Comparison of ENCODE assay signal across 24 cellular contexts in genomic region chr22:38638734-38639133, GRCh38. TPM values are rescaled to one million over a fixed set of nuclear protein-coding genes. Genes with fewer than 3 reads are reported as not detected.
DNase-seq lines count a peak whose midpoint lies in the region; ATAC-seq, FAIRE-seq and TF ChIP-seq lines count a peak whose summit lies in the region.
"Had no signal": no experiment of that assay in that cellular context is flagged by ENCODE, and none has a peak within 500 bp of the region (broad histone marks: within the 10 kb centered on the region; RNA-seq: fewer than 3 reads in every experiment).

No MANE protein-coding gene starts in this region.

- POLR2A ChIA-PET in K562 (lab: Yijun Ruan, JAX), result no interaction called here
- POLR2A ChIA-PET in activated CD4-positive, alpha-beta T cell treated with anti-CD3 and anti-CD28 coated beads for 36 hours (lab: Charles Lee), result no interaction called here

- DNase-seq in cardiac muscle cell (ENCODE audit: low read depth in 1 of 2, low spot score in 1 of 2) (peak; percentile 30 to 52), right cardiac atrium (no peak), K562 (ENCODE audit: extremely low read depth in 1 of 4, low spot score in 3 of 4) (peak; percentile 20 to 65 (median 36)), myocyte (ENCODE audit: low read depth) (peak; percentile 40), NCI-H2171 (lab: John Stamatoyannopoulos, UW) (no peak), osteocyte (ENCODE audit: extremely low spot score, unreplicated experiment) (no peak)
- no peak for DNase-seq in activated CD4-positive, alpha-beta T cell treated with anti-CD3 and anti-CD28 coated beads for 36 hours
- DNase-seq in activated T-helper 1 cell treated with anti-CD3 and anti-CD28 coated beads, Interleukin-12 subunit alpha, Interleukin-12 subunit beta, Interleukin-2, Interleukin-4 antibody, amounts not matched to agents 30 ng/mL and 10 ng/mL and 1 ng/mL, durations not matched to agents 14 hours and 24 hours and 36 hours (ENCODE audit: low spot score), result no peak
- DNase-seq: CD8-positive, alpha-beta memory T cell; DND-41; NCI-H1436; NCI-H2029; NCI-H2171 treated with DMSO at 0.1 percent for 48 hours; NCI-H446 treated with DMSO at 0.1 percent for 48 hours; NCI-H748 treated with DMSO at 0.1 percent for 48 hours; Peyer's patch; Right ventricle myocardium superior had no signal

- TF ChIP-seq CTCF in cardiac muscle cell (IDR thresholded peaks at IDR 0.05; ENCODE audit: low read depth, low read length) (no peak), K562 (IDR thresholded peaks at IDR 0.05 in 2 of 3, conservative IDR thresholded peaks at IDR 0.05 in 1 of 3; ENCODE audit: insufficient read depth in 2 of 3, low read depth in 1 of 3, low read length in 3 of 3) (no peak), osteocyte (IDR thresholded peaks at IDR 0.05) (no peak)

- H3K9me1 ChIP-seq in K562 (ENCODE audit: control insufficient read depth, insufficient read depth, low read length), result no peaks in the 10 kb centered on the region

- H3K36me3 ChIP-seq in cardiac muscle cell (no peaks in the 10 kb centered on the region), K562 (ENCODE audit: control insufficient read depth, insufficient read depth, low read length) (no peaks in the 10 kb centered on the region)
- H3K36me3 ChIP-seq: Peyer's patch had no signal

- CTCF ChIA-PET in K562 (lab: Yijun Ruan, JAX; ENCODE audit: low intra/inter-chr PET ratio), result interaction anchor here (0.6 kb wide), 1 partner anchor 494 kb away, joined by 3 read pairs; no protein-coding TSS in a partner anchor
- CTCF ChIA-PET in activated CD4-positive, alpha-beta T cell treated with anti-CD3 and anti-CD28 coated beads for 36 hours (lab: Charles Lee), result no interaction called here

- H3K4me3 Mint-ChIP-seq in activated CD4-positive, alpha-beta T cell treated with anti-CD3 and anti-CD28 coated beads for 36 hours, result no peak overlapping the region
- no peak overlapping the region for H3K4me3 Mint-ChIP-seq in osteocyte (ENCODE audit: unreplicated experiment)
- H3K4me3 Mint-ChIP-seq in activated T-helper 1 cell treated with anti-CD3 and anti-CD28 coated beads, Interleukin-12 subunit alpha, Interleukin-12 subunit beta, Interleukin-2, Interleukin-4 antibody, amounts not matched to agents 30 ng/mL and 10 ng/mL and 1 ng/mL, durations not matched to agents 14 hours and 24 hours and 36 hours, result no peak overlapping the region
- H3K4me3 Mint-ChIP-seq: CD8-positive, alpha-beta memory T cell; GM23338 had no signal

- no peak overlapping the region for H3K27ac Mint-ChIP-seq in activated CD4-positive, alpha-beta T cell treated with anti-CD3 and anti-CD28 coated beads for 36 hours
- no peak overlapping the region for H3K27ac Mint-ChIP-seq in osteocyte (ENCODE audit: unreplicated experiment)
- H3K27ac Mint-ChIP-seq in activated T-helper 1 cell treated with anti-CD3 and anti-CD28 coated beads, Interleukin-12 subunit alpha, Interleukin-12 subunit beta, Interleukin-2, Interleukin-4 antibody, amounts not matched to agents 30 ng/mL and 10 ng/mL and 1 ng/mL, durations not matched to agents 14 hours and 24 hours and 36 hours, result no peak overlapping the region
- H3K27ac Mint-ChIP-seq: GM23338 had no signal

- in situ Hi-C loops in K562 (cut with MboI), result no loop called here

- 59% methylated on average over 4 of the region's 4 CpGs for WGBS in right cardiac atrium
- 4% methylated on average over 4 of the region's 4 CpGs for WGBS in K562 (ENCODE audit: insufficient coverage, low coverage, missing lambda C conversion rate)

- TF ChIP-seq POLR2A in K562 (conservative IDR thresholded peaks at IDR 0.05), result no peak

- no peaks in the 10 kb centered on the region for H3K9me3 ChIP-seq in cardiac muscle cell (ENCODE audit: low read depth)
- no peaks in the 10 kb centered on the region for H3K9me3 ChIP-seq in right cardiac atrium (ENCODE audit: control insufficient read depth, low read length)
- no peaks in the 10 kb centered on the region for H3K9me3 ChIP-seq in K562 (replicated peaks; ENCODE audit: control insufficient read depth, insufficient read depth, low read depth, low read length)
- H3K9me3 ChIP-seq: BLaER1, Peyer's patch had no signal

- H3K27me3 Mint-ChIP-seq in activated CD4-positive, alpha-beta T cell treated with anti-CD3 and anti-CD28 coated beads for 36 hours, result peaks cover 2% of the 10 kb centered on the region
- no peaks in the 10 kb centered on the region for H3K27me3 Mint-ChIP-seq in osteocyte (ENCODE audit: unreplicated experiment)
- peaks cover 5% of the 10 kb centered on the region for H3K27me3 Mint-ChIP-seq in activated T-helper 1 cell treated with anti-CD3 and anti-CD28 coated beads, Interleukin-12 subunit alpha, Interleukin-12 subunit beta, Interleukin-2, Interleukin-4 antibody, amounts not matched to agents 30 ng/mL and 10 ng/mL and 1 ng/mL, durations not matched to agents 14 hours and 24 hours and 36 hours (ENCODE audit: insufficient read depth)

- ATAC-seq in right cardiac atrium (no peak), K562 (peak; percentile 86)
- no peak for ATAC-seq in activated CD4-positive, alpha-beta T cell treated with anti-CD3 and anti-CD28 coated beads for 36 hours
- ATAC-seq: GM23338, HCT116 had no signal

- no peak overlapping the region for H2AFZ ChIP-seq in K562 (ENCODE audit: low read depth, low read length)
- H2AFZ ChIP-seq: GM23338 had no signal

- no peak overlapping the region for H3K4me3 ChIP-seq in cardiac muscle cell
- H3K4me3 ChIP-seq in right cardiac atrium (ENCODE audit: low read length), result no peak overlapping the region
- no peak overlapping the region for H3K4me3 ChIP-seq in K562
- H3K4me3 ChIP-seq: BLaER1, GM23338, Peyer's patch had no signal

- no peak overlapping the region for H3K9ac ChIP-seq in K562 (ENCODE audit: insufficient read depth in 1 of 2, low read depth in 2 of 2, low read length in 2 of 2)
- H3K9ac ChIP-seq: BLaER1 had no signal

- no peaks in the 10 kb centered on the region for H3K36me3 Mint-ChIP-seq in activated CD4-positive, alpha-beta T cell treated with anti-CD3 and anti-CD28 coated beads for 36 hours (ENCODE audit: low read depth)
- H3K36me3 Mint-ChIP-seq in osteocyte (ENCODE audit: unreplicated experiment), result peaks cover 11% of the 10 kb centered on the region
- H3K36me3 Mint-ChIP-seq in activated T-helper 1 cell treated with anti-CD3 and anti-CD28 coated beads, Interleukin-12 subunit alpha, Interleukin-12 subunit beta, Interleukin-2, Interleukin-4 antibody, amounts not matched to agents 30 ng/mL and 10 ng/mL and 1 ng/mL, durations not matched to agents 14 hours and 24 hours and 36 hours (ENCODE audit: low read depth), result no peaks in the 10 kb centered on the region
- H3K36me3 Mint-ChIP-seq: CD8-positive, alpha-beta memory T cell had no signal

- no peaks in the 10 kb centered on the region for H3K4me1 Mint-ChIP-seq in activated CD4-positive, alpha-beta T cell treated with anti-CD3 and anti-CD28 coated beads for 36 hours
- H3K4me1 Mint-ChIP-seq in osteocyte (ENCODE audit: unreplicated experiment), result no peaks in the 10 kb centered on the region
- H3K4me1 Mint-ChIP-seq in activated T-helper 1 cell treated with anti-CD3 and anti-CD28 coated beads, Interleukin-12 subunit alpha, Interleukin-12 subunit beta, Interleukin-2, Interleukin-4 antibody, amounts not matched to agents 30 ng/mL and 10 ng/mL and 1 ng/mL, durations not matched to agents 14 hours and 24 hours and 36 hours (ENCODE audit: low read depth), result no peaks in the 10 kb centered on the region
- H3K4me1 Mint-ChIP-seq: CD8-positive, alpha-beta memory T cell; GM23338 had no signal

- no TSS peak for BruUV-seq in K562 (replicated peaks; lab: Mats Ljungman, UMichigan)

- FAIRE-seq in K562 (lab: Jason Lieb, UNC), result peak; percentile 83
- FAIRE-seq: A204.1, G401.6, HTR-8/SVneo had no signal

- no peak for TF ChIP-seq EP300 in K562 (IDR thresholded peaks at IDR 0.05; ENCODE audit: low read length)

- no peaks in the 10 kb centered on the region for H3K79me2 ChIP-seq in K562 (ENCODE audit: control insufficient read depth, insufficient read depth, low read length)

- no peaks in the 10 kb centered on the region for H3K27me3 ChIP-seq in cardiac muscle cell
- no peaks in the 10 kb centered on the region for H3K27me3 ChIP-seq in right cardiac atrium (ENCODE audit: control insufficient read depth, insufficient read depth)
- no peaks in the 10 kb centered on the region for H3K27me3 ChIP-seq in K562 (ENCODE audit: control insufficient read depth in 2 of 2, insufficient read depth in 2 of 2, low read length in 2 of 2)
- H3K27me3 ChIP-seq: BLaER1, Peyer's patch had no signal

- intact Hi-C loops in right cardiac atrium (cut with DNase I) (no loop called here), K562 (cut with micrococcal nuclease) (no loop called here)
- intact Hi-C loops in activated CD4-positive, alpha-beta T cell treated with anti-CD3 and anti-CD28 coated beads for 36 hours (cut with DNase I, micrococcal nuclease), result no loop called here
- intact Hi-C loops in activated T-helper 1 cell treated with anti-CD3 and anti-CD28 coated beads, Interleukin-12 subunit alpha, Interleukin-12 subunit beta, Interleukin-2, Interleukin-4 antibody, amounts not matched to agents 30 ng/mL and 10 ng/mL and 1 ng/mL, durations not matched to agents 14 hours and 24 hours and 36 hours (cut with micrococcal nuclease), result no loop called here

- H3K27ac ChIP-seq in cardiac muscle cell, result peak overlapping the region; percentile 68
- no peak overlapping the region for H3K27ac ChIP-seq in right cardiac atrium (ENCODE audit: low read length)
- no peak overlapping the region for H3K27ac ChIP-seq in K562 (ENCODE audit: extremely low read depth, low read depth, low read length)
- H3K27ac ChIP-seq: BLaER1, HL-60, Peyer's patch had no signal

- no peaks in the 10 kb centered on the region for H4K20me1 ChIP-seq in K562 (replicated peaks; ENCODE audit: control insufficient read depth, insufficient read depth, low read length)
- H4K20me1 ChIP-seq: BLaER1 had no signal

- no peak for TF ChIP-seq RAD21 in K562 (CRISPR knock-in tag; conservative IDR thresholded peaks at IDR 0.05 in 1 of 2, IDR thresholded peaks at IDR 0.05 in 1 of 2)

- peaks cover 7% of the 10 kb centered on the region for H3K4me1 ChIP-seq in cardiac muscle cell (ENCODE audit: low read depth)
- H3K4me1 ChIP-seq in right cardiac atrium (ENCODE audit: control insufficient read depth, insufficient read depth, low read length), result no peaks in the 10 kb centered on the region
- peaks cover 0 to 5% of the 10 kb centered on the region in 2 experiments; a peak in 2 of 5 replicates for H3K4me1 ChIP-seq in K562 (replicated peaks in 1 of 2; ENCODE audit: control insufficient read depth in 2 of 2, insufficient read depth in 2 of 2, low read length in 2 of 2)
- H3K4me1 ChIP-seq: BLaER1, Peyer's patch had no signal

- no peak overlapping the region for H3K4me2 ChIP-seq in K562 (ENCODE audit: insufficient read depth, low read length)
- H3K4me2 ChIP-seq: BLaER1, GM23338 had no signal

- no peaks in the 10 kb centered on the region for H3K9me3 Mint-ChIP-seq in activated CD4-positive, alpha-beta T cell treated with anti-CD3 and anti-CD28 coated beads for 36 hours (ENCODE audit: low read depth)
- H3K9me3 Mint-ChIP-seq in osteocyte (ENCODE audit: unreplicated experiment), result no peaks in the 10 kb centered on the region
- H3K9me3 Mint-ChIP-seq in activated T-helper 1 cell treated with anti-CD3 and anti-CD28 coated beads, Interleukin-12 subunit alpha, Interleukin-12 subunit beta, Interleukin-2, Interleukin-4 antibody, amounts not matched to agents 30 ng/mL and 10 ng/mL and 1 ng/mL, durations not matched to agents 14 hours and 24 hours and 36 hours, result no peaks in the 10 kb centered on the region
- H3K9me3 Mint-ChIP-seq: CD8-positive, alpha-beta memory T cell; GM23338 had no signal

RNA-seq across cellular contexts. Expression of gene FAM227A, which starts 17.5 kb away (rescaled TPM):
- total RNA-seq in cardiac muscle cell, result 4.5 and 5.7 TPM in 2 replicates
- 2.9 and 7.4 TPM in 2 replicates for polyA plus RNA-seq in cardiac muscle cell
- total RNA-seq in right cardiac atrium, result 1 to 10 TPM in 2 of 4 donors, under 1 TPM in 2; 0.47 to 1.2 (median 0.98) TPM
- polyA plus RNA-seq in right cardiac atrium, result 0.23 TPM
- total RNA-seq in K562 (2011; cell fraction: chromatin; rRNA removed; ENCODE audit: low replicate concordance), result 9.9 and 17.1 TPM in 2 replicates
- 4.3 and 6.5 TPM in 2 replicates for total RNA-seq in K562 (2011; cell fraction: nucleolus; rRNA removed)
- 3.7 and 5.1 TPM in 2 replicates for total RNA-seq in K562 (2011; cell fraction: nucleoplasm; rRNA removed)
- 0.54 and 0.73 TPM in 2 replicates for total RNA-seq in K562 (2014; rRNA removed)
- 0.80 and 0.91 TPM in 2 replicates for total RNA-seq in K562 (2014; rRNA removed; fragmentation: Illumina TruSeq; extraction: Trizol)
- total RNA-seq in K562 (2015; rRNA removed; fragmentation: Illumina TruSeq; extraction: Trizol), result 0.57 and 0.83 TPM in 2 replicates
- total RNA-seq in K562 (2021), result 1.2 and 1.4 TPM in 2 replicates
- 1.5 and 2.2 TPM in 2 replicates for polyA plus RNA-seq in K562 (2011; rRNA removed)
- polyA plus RNA-seq in K562 (2011; cell fraction: cytosol; rRNA removed), result 0.39 and 0.75 TPM in 2 replicates
- 4.7 and 5.3 TPM in 2 replicates for polyA plus RNA-seq in K562 (2011; cell fraction: nucleus; rRNA removed)
- 0.48 and 0.62 TPM in 2 replicates for polyA plus RNA-seq in K562 (2012)
- 0.55 and 0.64 TPM in 2 replicates for polyA plus RNA-seq in K562 (2014; fragmentation: Illumina TruSeq; extraction: Trizol)
- under 1 TPM; 0.10 to 0.31 TPM for polyA plus RNA-seq in K562 (2014; fragmentation: Nextera tagmentation; extraction: Ambion mirVana)
- polyA plus RNA-seq in K562 (2014; rRNA removed), result 0.89 and 0.94 TPM in 2 replicates
- polyA minus RNA-seq in K562 (2011; rRNA and poly(A)+ RNA removed), result 0.81 and 1.9 TPM in 2 replicates
- 0.67 and 0.82 TPM in 2 replicates for polyA minus RNA-seq in K562 (2011; cell fraction: cytosol; rRNA and poly(A)+ RNA removed)
- 3.9 and 6.9 TPM in 2 replicates for polyA minus RNA-seq in K562 (2011; cell fraction: nucleus; rRNA and poly(A)+ RNA removed)
- 1.6 and 5.6 TPM in 2 replicates for total RNA-seq in myocyte
- polyA plus RNA-seq in myocyte (2012), result 1.8 TPM
- under 1 TPM; 0.30 to 0.63 TPM for total RNA-seq in activated CD4-positive, alpha-beta T cell treated with anti-CD3 and anti-CD28 coated beads for 36 hours
- total RNA-seq in osteocyte, result 2.7 and 3.5 TPM in 2 replicates
- 0.16 and 0.78 TPM in 2 replicates for total RNA-seq in activated T-helper 1 cell treated with anti-CD3 and anti-CD28 coated beads, Interleukin-12 subunit alpha, Interleukin-12 subunit beta, Interleukin-2, Interleukin-4 antibody, amounts not matched to agents 30 ng/mL and 10 ng/mL and 1 ng/mL, durations not matched to agents 14 hours and 24 hours and 36 hours

RNA-seq across cellular contexts. Expression of gene CBY1, which starts 17.7 kb away (rescaled TPM):
- 24.9 and 25.9 TPM in 2 replicates for total RNA-seq in cardiac muscle cell
- 68.4 and 84.6 TPM in 2 replicates for polyA plus RNA-seq in cardiac muscle cell
- total RNA-seq in right cardiac atrium, result 10 to 100 TPM; 35.6 to 45.3 (median 40.9) TPM
- polyA plus RNA-seq in right cardiac atrium, result 63.0 TPM
- 26.3 and 29.9 TPM in 2 replicates for total RNA-seq in K562 (2011; cell fraction: chromatin; rRNA removed; ENCODE audit: low replicate concordance)
- 16.3 and 20.8 TPM in 2 replicates for total RNA-seq in K562 (2011; cell fraction: nucleolus; rRNA removed)
- total RNA-seq in K562 (2011; cell fraction: nucleoplasm; rRNA removed), result 21.4 and 23.0 TPM in 2 replicates
- total RNA-seq in K562 (2014; rRNA removed), result 7.8 and 8.8 TPM in 2 replicates
- total RNA-seq in K562 (2014; rRNA removed; fragmentation: Illumina TruSeq; extraction: Trizol), result 8.2 and 8.9 TPM in 2 replicates
- 5.4 and 5.7 TPM in 2 replicates for total RNA-seq in K562 (2015; rRNA removed; fragmentation: Illumina TruSeq; extraction: Trizol)
- total RNA-seq in K562 (2021), result 7.8 and 8.6 TPM in 2 replicates
- 17.0 and 18.4 TPM in 2 replicates for polyA plus RNA-seq in K562 (2011; rRNA removed)
- 12.4 and 16.3 TPM in 2 replicates for polyA plus RNA-seq in K562 (2011; cell fraction: cytosol; rRNA removed)
- polyA plus RNA-seq in K562 (2011; cell fraction: nucleus; rRNA removed), result 15.0 and 16.4 TPM in 2 replicates
- 11.5 and 16.0 TPM in 2 replicates for polyA plus RNA-seq in K562 (2012)
- polyA plus RNA-seq in K562 (2014; fragmentation: Illumina TruSeq; extraction: Trizol), result 12.2 and 14.3 TPM in 2 replicates
- polyA plus RNA-seq in K562 (2014; fragmentation: Nextera tagmentation; extraction: Ambion mirVana), result 10 to 100 TPM; 15.4 to 19.7 TPM
- polyA plus RNA-seq in K562 (2014; rRNA removed), result 10.8 and 15.5 TPM in 2 replicates
- polyA minus RNA-seq in K562 (2011; rRNA and poly(A)+ RNA removed), result 9.4 and 11.2 TPM in 2 replicates
- 3.5 and 4.3 TPM in 2 replicates for polyA minus RNA-seq in K562 (2011; cell fraction: cytosol; rRNA and poly(A)+ RNA removed)
- 4.2 and 9.3 TPM in 2 replicates for polyA minus RNA-seq in K562 (2011; cell fraction: nucleus; rRNA and poly(A)+ RNA removed)
- total RNA-seq in myocyte, result 15.5 and 20.3 TPM in 2 replicates
- polyA plus RNA-seq in myocyte (2012), result 41.4 TPM
- total RNA-seq in activated CD4-positive, alpha-beta T cell treated with anti-CD3 and anti-CD28 coated beads for 36 hours, result 10 to 100 TPM in 1 of 2 experiments, 1 to 10 TPM in 1; 9.8 to 11.6 TPM
- total RNA-seq in osteocyte, result 38.3 and 41.0 TPM in 2 replicates
- total RNA-seq in activated T-helper 1 cell treated with anti-CD3 and anti-CD28 coated beads, Interleukin-12 subunit alpha, Interleukin-12 subunit beta, Interleukin-2, Interleukin-4 antibody, amounts not matched to agents 30 ng/mL and 10 ng/mL and 1 ng/mL, durations not matched to agents 14 hours and 24 hours and 36 hours, result 8.6 and 8.8 TPM in 2 replicates

RNA-seq across cellular contexts. Expression of gene TOMM22, which starts 43.0 kb away (rescaled TPM):
- total RNA-seq in cardiac muscle cell (46.2 and 52.6 TPM in 2 replicates), right cardiac atrium (10 to 100 TPM; 57.8 to 67.3 (median 59.9) TPM), K562 (2014; rRNA removed) (73.8 and 92.1 TPM in 2 replicates), K562 (2014; rRNA removed; fragmentation: Illumina TruSeq; extraction: Trizol) (78.6 and 87.9 TPM in 2 replicates), K562 (2015; rRNA removed; fragmentation: Illumina TruSeq; extraction: Trizol) (76.2 and 82.8 TPM in 2 replicates), K562 (2021) (101 and 108 TPM in 2 replicates), myocyte (54.7 and 56.4 TPM in 2 replicates), osteocyte (60.7 and 61.0 TPM in 2 replicates)
- polyA plus RNA-seq in cardiac muscle cell (123 and 151 TPM in 2 replicates), right cardiac atrium (41.0 TPM), K562 (2011; rRNA removed) (46.9 and 49.6 TPM in 2 replicates), K562 (2014; fragmentation: Illumina TruSeq; extraction: Trizol) (97.6 and 101 TPM in 2 replicates), K562 (2014; fragmentation: Nextera tagmentation; extraction: Ambion mirVana) (10 to 100 TPM; 25.8 to 36.3 TPM), K562 (2014; rRNA removed) (58.3 and 59.8 TPM in 2 replicates)
- 7.9 and 9.6 TPM in 2 replicates for total RNA-seq in K562 (2011; cell fraction: chromatin; rRNA removed; ENCODE audit: low replicate concordance)
- 13.2 and 14.2 TPM in 2 replicates for total RNA-seq in K562 (2011; cell fraction: nucleolus; rRNA removed)
- 17.9 and 24.1 TPM in 2 replicates for total RNA-seq in K562 (2011; cell fraction: nucleoplasm; rRNA removed)
- polyA plus RNA-seq in K562 (2011; cell fraction: cytosol; rRNA removed), result 26.6 and 63.0 TPM in 2 replicates
- polyA plus RNA-seq in K562 (2011; cell fraction: nucleus; rRNA removed), result 11.8 and 22.9 TPM in 2 replicates
- polyA plus RNA-seq in K562 (2012), result 35.2 and 85.7 TPM in 2 replicates
- 32.7 and 35.9 TPM in 2 replicates for polyA minus RNA-seq in K562 (2011; rRNA and poly(A)+ RNA removed)
- polyA minus RNA-seq in K562 (2011; cell fraction: cytosol; rRNA and poly(A)+ RNA removed), result 19.9 and 33.9 TPM in 2 replicates
- polyA minus RNA-seq in K562 (2011; cell fraction: nucleus; rRNA and poly(A)+ RNA removed), result 4.8 and 9.8 TPM in 2 replicates
- 61.4 TPM for polyA plus RNA-seq in myocyte (2012)
- 100 to 1,000 TPM; 146 to 155 TPM for total RNA-seq in activated CD4-positive, alpha-beta T cell treated with anti-CD3 and anti-CD28 coated beads for 36 hours
- total RNA-seq in activated T-helper 1 cell treated with anti-CD3 and anti-CD28 coated beads, Interleukin-12 subunit alpha, Interleukin-12 subunit beta, Interleukin-2, Interleukin-4 antibody, amounts not matched to agents 30 ng/mL and 10 ng/mL and 1 ng/mL, durations not matched to agents 14 hours and 24 hours and 36 hours, result 153 and 156 TPM in 2 replicates

Comparison
In these comparisons a context has a peak if more than half of its experiments do, and no peak if none do; other contexts are left out.
1. DNase-seq: peak in cardiac muscle cell (2 of 2), K562 (4 of 4) and myocyte (single experiment); none in right cardiac atrium (0 of 3), NCI-H2171 (single experiment), activated CD4-positive, alpha-beta T cell treated with anti-CD3 and anti-CD28 coated beads for 36 hours (single experiment), osteocyte (single experiment) and activated T-helper 1 cell treated with anti-CD3 and anti-CD28 coated beads, Interleukin-12 subunit alpha, Interleukin-12 subunit beta, Interleukin-2, Interleukin-4 antibody, amounts not matched to agents 30 ng/mL and 10 ng/mL and 1 ng/mL, durations not matched to agents 14 hours and 24 hours and 36 hours (single experiment).